ENCODE assay signal across 2 cellular contexts in the genomic region with DNA sequence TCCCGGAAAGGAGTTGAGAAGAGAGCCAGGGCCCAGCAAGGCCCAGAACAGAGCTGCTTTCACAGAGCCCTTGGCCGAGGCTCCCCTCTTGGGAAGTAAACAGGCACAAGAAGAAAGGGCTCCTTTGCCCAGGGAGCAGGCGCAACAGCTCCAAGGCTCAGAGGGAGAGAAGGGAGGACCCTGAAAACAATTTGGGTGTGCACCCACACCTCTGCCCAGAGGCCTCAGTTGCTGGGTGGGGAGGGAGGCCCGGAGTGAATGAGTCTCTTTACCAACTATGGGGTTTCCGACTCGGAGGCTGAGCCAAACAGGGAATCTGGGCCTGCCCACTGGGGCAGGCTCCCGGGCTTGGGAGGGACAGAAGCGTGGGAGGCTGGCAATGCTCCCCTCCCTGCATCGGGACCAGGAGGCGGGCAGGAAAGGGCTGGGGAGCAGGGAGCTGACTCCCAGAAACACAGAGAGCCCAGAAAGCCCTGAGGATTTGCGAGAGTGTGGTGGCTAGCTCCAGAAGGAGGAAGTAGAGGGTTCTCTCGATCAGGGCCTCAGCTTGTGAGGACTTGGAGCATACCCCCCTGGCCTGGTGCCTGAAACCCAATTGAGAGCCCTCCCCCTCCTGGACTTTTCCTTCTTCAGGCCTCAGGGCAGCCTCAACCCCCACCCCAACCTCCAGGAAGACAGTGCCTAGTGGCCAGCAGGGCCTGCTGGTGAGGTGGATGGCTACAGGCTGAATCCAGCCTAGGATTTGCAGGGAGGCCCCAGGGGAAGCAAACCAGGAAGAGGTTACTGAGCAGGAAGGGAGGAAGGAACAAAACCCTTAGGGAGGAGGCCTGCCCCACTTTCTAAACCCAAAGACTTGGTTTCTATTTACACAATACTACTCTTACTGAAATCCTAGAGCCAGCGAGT.
TF ChIP-seq lines count a peak whose summit lies in the region.

No MANE protein-coding gene starts in this region.

TF ChIP-seq in SK-N-SH treated with all-trans-retinoic acid at 6 μM for 48 hours, 23 proteins besides CTCF, POLR2A, EP300 and RAD21 (continued from another document):
- TF ChIP-seq GLIS3 (CRISPR knock-in tag; IDR thresholded peaks at IDR 0.05): no peak

TF ChIP-seq in SK-N-SH, 30 proteins besides CTCF, POLR2A, EP300 and RAD21 (continued from another document):
- TF ChIP-seq, protein P1, sequence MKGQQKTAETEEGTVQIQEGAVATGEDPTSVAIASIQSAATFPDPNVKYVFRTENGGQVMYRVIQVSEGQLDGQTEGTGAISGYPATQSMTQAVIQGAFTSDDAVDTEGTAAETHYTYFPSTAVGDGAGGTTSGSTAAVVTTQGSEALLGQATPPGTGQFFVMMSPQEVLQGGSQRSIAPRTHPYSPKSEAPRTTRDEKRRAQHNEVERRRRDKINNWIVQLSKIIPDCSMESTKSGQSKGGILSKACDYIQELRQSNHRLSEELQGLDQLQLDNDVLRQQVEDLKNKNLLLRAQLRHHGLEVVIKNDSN (IDR thresholded peaks at IDR 0.05; ENCODE audit: borderline replicate concordance, low read depth): no peak
- no peak for TF ChIP-seq SIN3A (IDR thresholded peaks at IDR 0.05; ENCODE audit: borderline replicate concordance, low read depth, low read length)
- no peak for TF ChIP-seq SMC3 (IDR thresholded peaks at IDR 0.05; ENCODE audit: low read depth, low read length)
- no peak for TF ChIP-seq RXRA (IDR thresholded peaks at IDR 0.05; ENCODE audit: borderline replicate concordance, low read depth)
- TF ChIP-seq CHD2 (IDR thresholded peaks at IDR 0.05; ENCODE audit: low read length, partially characterized antibody): no peak
- no peak for TF ChIP-seq GATA2 (CRISPR knock-in tag; IDR thresholded peaks at IDR 0.05)
- TF ChIP-seq TCF12 (IDR thresholded peaks at IDR 0.05): no peak
- no peak for TF ChIP-seq FOXJ3 (CRISPR knock-in tag; IDR thresholded peaks at IDR 0.05)
- TF ChIP-seq JUND (IDR thresholded peaks at IDR 0.05): no peak
- TF ChIP-seq MEF2A (IDR thresholded peaks at IDR 0.05; ENCODE audit: borderline replicate concordance, low read depth): no peak
